ENCODE assay signal across 25 cellular contexts in genomic region chr12:21983102-21983501, GRCh38. TPM values are rescaled to one million over a fixed set of nuclear protein-coding genes. Genes with fewer than 3 reads are reported as not detected.
"Had no signal": no experiment of that assay in that cellular context is flagged by ENCODE, and none has a peak within 500 bp of the region (broad histone marks: within the 10 kb centered on the region; RNA-seq: fewer than 3 reads in every experiment).

No MANE protein-coding gene starts in this region.

- H3K9me3 Mint-ChIP-seq: T-cell had no signal

- H3K27ac ChIP-seq: RWPE1 had no signal

- H3K27ac Mint-ChIP-seq: T-cell had no signal

- H3K4me3 Mint-ChIP-seq: T-cell had no signal

- DNase-seq: Karpas-422, KG1, MG63, NCI-H1092, NCI-H1105 treated with DMSO at 0.1 percent for 48 hours, NCI-H1417 treated with DMSO at 0.1 percent for 48 hours, NCI-H146, NCI-H1694 treated with DMSO at 0.1 percent for 48 hours, NCI-H1930, NCI-H2081 treated with DMSO at 0.1 percent for 48 hours, NCI-H2171, NCI-H226, NCI-H446, NCI-H510A, NCI-H524 treated with DMSO at 0.1 percent for 48 hours, NCI-H69, NCI-H774, SHP77, SK-N-SH, SW 1271, T-cell had no signal

- H3K9me2 ChIP-seq: SK-N-SH had no signal

- H3K27me3 ChIP-seq: MG63 had no signal

- H3K36me3 Mint-ChIP-seq: T-cell had no signal

- H3K9ac ChIP-seq: SK-N-SH had no signal

- H3K4me3 ChIP-seq: MG63 had no signal

- H3K36me3 ChIP-seq: MG63 had no signal

- H3K9me3 ChIP-seq: MG63, SK-N-SH had no signal

- ATAC-seq: Panc1, T-cell had no signal

- H3K4me2 ChIP-seq: SK-N-SH had no signal

RNA-seq across cellular contexts. Expression of gene ABCC9, which starts 41.9 kb away (rescaled TPM):
- total RNA-seq: HT-29, SK-MEL-5 had no signal
